Comparison of ENCODE assay signal across 30 cellular contexts in the genomic region with DNA sequence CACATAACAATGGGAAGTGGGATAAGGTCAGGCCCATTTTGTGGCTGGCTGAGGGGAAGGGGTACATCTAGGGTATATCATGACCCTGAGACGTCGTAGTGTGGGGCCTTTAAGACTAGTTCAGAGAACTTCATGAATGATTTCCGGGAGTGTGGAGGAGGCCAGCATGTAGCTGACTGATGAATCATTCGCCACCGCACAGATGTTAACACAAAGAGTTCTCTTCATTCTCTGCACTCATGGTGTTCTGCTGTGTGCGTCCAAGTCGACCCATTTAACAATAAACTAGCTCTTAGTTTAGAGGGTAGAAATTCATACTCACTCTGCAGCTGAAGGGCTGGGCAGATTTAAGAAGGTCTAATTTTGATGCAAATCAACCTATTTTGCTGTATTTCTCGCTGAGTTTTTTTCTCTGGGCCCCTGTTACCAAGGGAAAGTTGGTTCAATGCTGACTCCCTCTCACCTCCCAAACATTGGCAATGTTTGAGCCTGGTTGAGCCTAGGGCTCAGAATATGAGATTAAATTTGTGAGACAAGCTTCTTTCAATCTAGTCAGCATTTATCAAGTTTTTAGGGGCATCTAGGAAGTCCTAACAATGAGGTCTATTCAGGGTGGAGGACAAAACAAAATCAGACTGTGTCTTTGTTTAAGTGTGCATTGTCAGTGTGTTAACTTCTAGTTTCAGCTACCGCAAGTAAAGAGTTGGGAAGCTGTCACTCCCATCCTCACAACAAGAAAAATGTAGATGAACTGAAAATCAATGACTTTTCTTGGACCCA.
DNase-seq lines count a peak whose midpoint lies in the region; ATAC-seq and TF ChIP-seq lines count a peak whose summit lies in the region.
"Had no signal": no experiment of that assay in that cellular context is flagged by ENCODE, and none has a peak within 500 bp of the region (broad histone marks: within the 10 kb centered on the region; RNA-seq: fewer than 3 reads in every experiment).

No MANE protein-coding gene starts in this region.

- ATAC-seq in HG03378 (IDR thresholded peaks at IDR 0.05; ENCODE audit: unreplicated experiment), result no peak
- ATAC-seq: effector memory CD8-positive, alpha-beta T cell; left lobe of liver had no signal

- H3K27ac ChIP-seq in mammary epithelial cell (ENCODE audit: insufficient read depth, low read depth, low read length), result no peak overlapping the region
- no peak overlapping the region for H3K27ac ChIP-seq in caudate nucleus (ENCODE audit: low read depth, low read length)
- H3K27ac ChIP-seq in vagina, result no peak overlapping the region
- H3K27ac ChIP-seq: 22Rv1, colonic mucosa, GM23248, neutrophil, SK-N-MC, skin epidermis, upper lobe of left lung had no signal

- H3K36me3 ChIP-seq in mammary epithelial cell (ENCODE audit: insufficient read depth, low read length) (no peaks in the 10 kb centered on the region), vagina (no peaks in the 10 kb centered on the region)
- H3K36me3 ChIP-seq: colonic mucosa, neutrophil, upper lobe of left lung had no signal

- H4K20me1 ChIP-seq in mammary epithelial cell (ENCODE audit: insufficient read depth, low read length), result no peaks in the 10 kb centered on the region

- H3K27me3 Mint-ChIP-seq in MCF 10A (ENCODE audit: insufficient read depth, unreplicated experiment), result no peaks in the 10 kb centered on the region
- H3K27me3 Mint-ChIP-seq in nephron progenitor cell (ENCODE audit: low read depth, poor library complexity), result peaks cover 5% of the 10 kb centered on the region
- H3K27me3 Mint-ChIP-seq: activated CD4-positive, alpha-beta memory T cell treated with anti-CD3 and anti-CD28 coated beads, Interleukin-2, amount 10 ng/mL, durations not matched to agents 7 days and 5 days; CD4-positive, CD25-positive, alpha-beta regulatory T cell; effector memory CD8-positive, alpha-beta T cell had no signal

- H3K27ac Mint-ChIP-seq in MCF 10A (ENCODE audit: low read depth, unreplicated experiment) (no peak overlapping the region), nephron progenitor cell (no peak overlapping the region)
- H3K27ac Mint-ChIP-seq: activated CD4-positive, alpha-beta memory T cell treated with anti-CD3 and anti-CD28 coated beads, Interleukin-2, amount 10 ng/mL, durations not matched to agents 7 days and 5 days; CD4-positive, CD25-positive, alpha-beta regulatory T cell; effector memory CD8-positive, alpha-beta T cell; IgD-negative memory B cell had no signal

- BruUV-seq in mammary epithelial cell (replicated peaks; lab: Mats Ljungman, UMichigan) (no TSS peak), MCF 10A (replicated peaks; lab: Mats Ljungman, UMichigan) (no TSS peak)

- H3K36me3 Mint-ChIP-seq in MCF 10A (ENCODE audit: insufficient read depth, unreplicated experiment), result no peaks in the 10 kb centered on the region
- no peaks in the 10 kb centered on the region for H3K36me3 Mint-ChIP-seq in nephron progenitor cell (ENCODE audit: low read depth)
- H3K36me3 Mint-ChIP-seq: CD4-positive, CD25-positive, alpha-beta regulatory T cell; IgD-negative memory B cell had no signal

- H3K4me2 ChIP-seq in mammary epithelial cell (ENCODE audit: insufficient read depth, low read depth, low read length), result no peak overlapping the region

- POLR2A ChIA-PET in MCF 10A (lab: Yijun Ruan, JAX), result no interaction called here

- no peak overlapping the region for H2AFZ ChIP-seq in mammary epithelial cell (ENCODE audit: low read depth, low read length)
- H2AFZ ChIP-seq: GM23248 had no signal

- no peak for TF ChIP-seq POLR2A in vagina (IDR thresholded peaks at IDR 0.05)

- no peaks in the 10 kb centered on the region for H3K9me3 Mint-ChIP-seq in MCF 10A (ENCODE audit: unreplicated experiment)
- H3K9me3 Mint-ChIP-seq in nephron progenitor cell, result peaks cover 68% of the 10 kb centered on the region

- in situ Hi-C loops in mammary epithelial cell (cut with MboI; ENCODE audit: low sequenced_read_pairs in 2 of 2), result no loop called here

- H3K9ac ChIP-seq in mammary epithelial cell (ENCODE audit: insufficient read depth, low read length), result no peak overlapping the region
- H3K9ac ChIP-seq: GM23248 had no signal

- WGBS in mammary epithelial cell (ENCODE audit: low coverage, missing lambda C conversion rate), result 52% methylated on average over 9 of the region's 9 CpGs

- TF ChIP-seq CTCF in mammary epithelial cell (conservative IDR thresholded peaks at IDR 0.05 in 1 of 2, IDR thresholded peaks at IDR 0.05 in 1 of 2; ENCODE audit: extremely low read depth in 1 of 2, insufficient read depth in 1 of 2, low read depth in 1 of 2, low read length in 2 of 2) (no peak), MCF 10A (IDR thresholded peaks at IDR 0.05; ENCODE audit: unreplicated experiment) (no peak), nephron progenitor cell (IDR thresholded peaks at IDR 0.05) (no peak), vagina (IDR thresholded peaks at IDR 0.05) (no peak)

- no peaks in the 10 kb centered on the region for H3K79me2 ChIP-seq in mammary epithelial cell (ENCODE audit: insufficient read depth, low read length)

- CTCF ChIA-PET in mammary epithelial cell (lab: Charles Lee; ENCODE audit: low non-redundant PET), result no interaction called here
- CTCF ChIA-PET in MCF 10A (lab: Yijun Ruan, JAX), result no interaction called here

- no peaks in the 10 kb centered on the region for H3K9me3 ChIP-seq in mammary epithelial cell (replicated peaks; ENCODE audit: insufficient read depth, low read length)
- no peaks in the 10 kb centered on the region for H3K9me3 ChIP-seq in vagina
- H3K9me3 ChIP-seq: colonic mucosa, neutrophil, upper lobe of left lung had no signal

- dilution Hi-C loops in mammary epithelial cell (cut with HindIII; ENCODE audit: low sequenced_read_pairs), result no loop called here

- H3K4me3 ChIP-seq in mammary epithelial cell (replicated peaks in 1 of 3; ENCODE audit: insufficient read depth in 1 of 3, low read depth in 2 of 3, low read length in 3 of 3) (no peak overlapping the region), vagina (no peak overlapping the region)
- H3K4me3 ChIP-seq: colonic mucosa, GM23248, SK-N-MC, skin epidermis, upper lobe of left lung had no signal

- intact Hi-C loops in mammary epithelial cell (cut with micrococcal nuclease) (no loop called here), MCF 10A (cut with micrococcal nuclease) (no loop called here), vagina (cut with DNase I) (no loop called here)

- H3K27me3 ChIP-seq in mammary epithelial cell (ENCODE audit: insufficient read depth, low read length) (no peaks in the 10 kb centered on the region), vagina (no peaks in the 10 kb centered on the region)
- H3K27me3 ChIP-seq: colonic mucosa, neutrophil, upper lobe of left lung had no signal

- H3K4me1 Mint-ChIP-seq in MCF 10A (ENCODE audit: insufficient read depth, unreplicated experiment), result no peaks in the 10 kb centered on the region
- no peaks in the 10 kb centered on the region for H3K4me1 Mint-ChIP-seq in nephron progenitor cell
- H3K4me1 Mint-ChIP-seq: activated CD4-positive, alpha-beta memory T cell treated with anti-CD3 and anti-CD28 coated beads, Interleukin-2, amount 10 ng/mL, durations not matched to agents 7 days and 5 days; CD4-positive, CD25-positive, alpha-beta regulatory T cell; IgD-negative memory B cell had no signal

- DNase-seq in mammary epithelial cell (peak; percentile 32), MCF 10A (ENCODE audit: unreplicated experiment) (no peak), caudate nucleus (lab: John Stamatoyannopoulos, UW) (peak in 41 of 61 donors; percentile 2 to 73 (median 19)), nucleus accumbens (lab: John Stamatoyannopoulos, UW) (peak in 45 of 56 donors; percentile 3 to 72 (median 31)), nephron progenitor cell (no peak), NCI-H1092 treated with DMSO at 0.1 percent for 48 hours (lab: John Stamatoyannopoulos, UW) (no peak), vagina (ENCODE audit: extremely low spot score in 2 of 2) (no peak)
- DNase-seq: activated CD4-positive, alpha-beta memory T cell treated with anti-CD3 and anti-CD28 coated beads, Interleukin-2, amount 10 ng/mL, durations not matched to agents 7 days and 5 days; activated CD4-positive, CD25-positive, alpha-beta regulatory T cell treated with anti-CD3 and anti-CD28 coated beads, Interleukin-2, amount 50 U/mL, for 72 hours; activated CD8-positive, alpha-beta memory T cell treated with anti-CD3 and anti-CD28 coated beads, Interleukin-2, amount 50 U/mL, for 48 hours; activated naive CD4-positive, alpha-beta T cell treated with anti-CD3 and anti-CD28 coated beads, Interleukin-2, amount 50 U/mL, for 16 hours; amniotic stem cell; CD4-positive, CD25-positive, alpha-beta regulatory T cell; colonic mucosa; effector memory CD8-positive, alpha-beta T cell; erythroblast; GM23248; mesendoderm; NCI-H1417; NCI-H2029 treated with DMSO at 0.1 percent for 48 hours; NCI-H69; RPMI8226; upper lobe of left lung had no signal

- H3K4me1 ChIP-seq in mammary epithelial cell (ENCODE audit: insufficient read depth, low read length) (no peaks in the 10 kb centered on the region), vagina (no peaks in the 10 kb centered on the region)
- H3K4me1 ChIP-seq: colonic mucosa, upper lobe of left lung had no signal

- no peak overlapping the region for H3K4me3 Mint-ChIP-seq in MCF 10A (ENCODE audit: unreplicated experiment)
- no peak overlapping the region for H3K4me3 Mint-ChIP-seq in nephron progenitor cell
- H3K4me3 Mint-ChIP-seq: activated CD4-positive, alpha-beta memory T cell treated with anti-CD3 and anti-CD28 coated beads, Interleukin-2, amount 10 ng/mL, durations not matched to agents 7 days and 5 days; CD4-positive, CD25-positive, alpha-beta regulatory T cell; effector memory CD8-positive, alpha-beta T cell; IgD-negative memory B cell had no signal

Comparison
In these comparisons a context has a peak if more than half of its experiments do, and no peak if none do; other contexts are left out.
1. DNase-seq: peak in mammary epithelial cell (single experiment), caudate nucleus (41 of 61) and nucleus accumbens (45 of 56); none in MCF 10A (single experiment), nephron progenitor cell (single experiment), NCI-H1092 treated with DMSO at 0.1 percent for 48 hours (single experiment) and vagina (0 of 2).